2 cellular contexts compared by ENCODE assay signal in genomic region chr20:1423206-1423605, GRCh38.
A peak's percentile ranks its signal among the peaks of the same experiment; 100 is the strongest.
TF ChIP-seq lines count a peak whose summit lies in the region.

No MANE protein-coding gene starts in this region.

TF ChIP-seq in HEK293, 187 proteins besides CTCF, POLR2A, EP300 and RAD21:
- TF ChIP-seq ZNF623 (tag by site-specific recombination; IDR thresholded peaks at IDR 0.05) (peak; percentile 87), ZNF645 (tag by site-specific recombination; IDR thresholded peaks at IDR 0.05) (no peak)
TF ChIP-seq in HEK293: peak in this region for 1.

TF ChIP-seq in K562, 482 proteins besides CTCF, POLR2A, EP300 and RAD21:
- TF ChIP-seq NR0B1 (IDR thresholded peaks at IDR 0.05; ENCODE audit: partially characterized antibody) (no peak), ATF1 (CRISPR knock-in tag; IDR thresholded peaks at IDR 0.05) (no peak), ATF1 (tag; IDR thresholded peaks at IDR 0.05) (no peak), ETV1 (tag; conservative IDR thresholded peaks at IDR 0.05; ENCODE audit: low read depth) (no peak), YY1 (IDR thresholded peaks at IDR 0.05; ENCODE audit: borderline replicate concordance in 1 of 3, control insufficient read depth in 1 of 3, extremely low read depth in 1 of 3, insufficient read depth in 3 of 3, insufficient read length in 1 of 3, insufficient replicate concordance in 2 of 3, low read depth in 1 of 3, low read length in 2 of 3) (no peak), ZBTB12 (CRISPR knock-in tag; IDR thresholded peaks at IDR 0.05) (no peak), KDM4B (IDR thresholded peaks at IDR 0.05; ENCODE audit: borderline replicate concordance in 2 of 2, low read depth in 1 of 2) (no peak), TEAD4 (IDR thresholded peaks at IDR 0.05; ENCODE audit: low read length) (no peak), TEAD4 (CRISPR knock-in tag; IDR thresholded peaks at IDR 0.05; ENCODE audit: borderline replicate concordance) (no peak), ZNF699 (CRISPR knock-in tag; IDR thresholded peaks at IDR 0.05; ENCODE audit: insufficient replicate concordance) (no peak), ZNF232 (CRISPR knock-in tag; IDR thresholded peaks at IDR 0.05) (no peak), BCL6 (CRISPR knock-in tag; IDR thresholded peaks at IDR 0.05) (no peak), NCOA2 (IDR thresholded peaks at IDR 0.05; ENCODE audit: partially characterized antibody in 2 of 2) (no peak), KDM1A (IDR thresholded peaks at IDR 0.05) (peak in 1 of 2 experiments; percentile 42; a peak in 2 of 4 replicates), PHF8 (IDR thresholded peaks at IDR 0.05; ENCODE audit: borderline replicate concordance, low read length) (no peak), RBM25 (IDR thresholded peaks at IDR 0.05; ENCODE audit: low read depth, low read length, severe bottlenecking) (peak; percentile 48), ZNF668 (CRISPR knock-in tag; IDR thresholded peaks at IDR 0.05) (no peak), XRCC3 (IDR thresholded peaks at IDR 0.05) (no peak), BCOR (IDR thresholded peaks at IDR 0.05) (peak; percentile 47; the same call in 1 of the 2 replicates), CHD1 (IDR thresholded peaks at IDR 0.05; ENCODE audit: low read length) (no peak)
